ENCODE assay signal across 17 cellular contexts in genomic region chr1:51615780-51616291, GRCh38. TPM values are rescaled to one million over a fixed set of nuclear protein-coding genes. Genes with fewer than 3 reads are reported as not detected.
DNase-seq lines count a peak whose midpoint lies in the region; ATAC-seq and TF ChIP-seq lines count a peak whose summit lies in the region.
"Had no signal": no experiment of that assay in that cellular context is flagged by ENCODE, and none has a peak within 500 bp of the region (broad histone marks: within the 10 kb centered on the region; RNA-seq: fewer than 3 reads in every experiment).

No MANE protein-coding gene starts in this region.

- no peaks in the 10 kb centered on the region for H3K9me3 Mint-ChIP-seq in natural killer cell
- H3K9me3 Mint-ChIP-seq in natural killer cell treated with Interleukin-12 subunit alpha and Interleukin-12 subunit beta and Interleukin-15 and Interleukin-18, amount 100 ng/mL, for 72 hours: no peaks in the 10 kb centered on the region
- no peaks in the 10 kb centered on the region for H3K9me3 Mint-ChIP-seq in naive thymus-derived CD4-positive, alpha-beta T cell
- H3K9me3 Mint-ChIP-seq: mesothelial cell of epicardium had no signal

- no peak overlapping the region for H3K27ac ChIP-seq in naive thymus-derived CD4-positive, alpha-beta T cell (ENCODE audit: low read depth, low read length)
- peak overlapping the region; percentile 93 for H3K27ac ChIP-seq in vagina
- H3K27ac ChIP-seq in stomach: no peak overlapping the region
- no peak overlapping the region for H3K27ac ChIP-seq in brain microvascular endothelial cell
- H3K27ac ChIP-seq: HL-60 had no signal

- no peak overlapping the region for H3K27ac Mint-ChIP-seq in natural killer cell
- no peak overlapping the region for H3K27ac Mint-ChIP-seq in natural killer cell treated with Interleukin-12 subunit alpha and Interleukin-12 subunit beta and Interleukin-15 and Interleukin-18, amount 100 ng/mL, for 72 hours
- peak overlapping the region; percentile 96 for H3K27ac Mint-ChIP-seq in T-helper 17 cell
- H3K27ac Mint-ChIP-seq in naive thymus-derived CD4-positive, alpha-beta T cell: peak overlapping the region in 2 of 9 donors; percentile 70 to 97

- POLR2A ChIA-PET in naive thymus-derived CD4-positive, alpha-beta T cell (lab: Charles Lee): interaction anchor here (0.6 kb wide), 1 partner anchor 50 kb away, joined by 3 read pairs; no protein-coding TSS in a partner anchor

- TF ChIP-seq CTCF in natural killer cell (IDR thresholded peaks at IDR 0.05): no peak
- no peak for TF ChIP-seq CTCF in vagina (IDR thresholded peaks at IDR 0.05)
- no peak for TF ChIP-seq CTCF in stomach (IDR thresholded peaks at IDR 0.05)
- no peak for TF ChIP-seq CTCF in brain microvascular endothelial cell (IDR thresholded peaks at IDR 0.05; ENCODE audit: low read depth, low read length, missing control alignments)

- TF ChIP-seq POLR2A in vagina (IDR thresholded peaks at IDR 0.05) (no peak), stomach (IDR thresholded peaks at IDR 0.05) (no peak)

- in situ Hi-C loops in brain microvascular endothelial cell (cut with HindIII; ENCODE audit: low pct_ligation_motif_present, low sequenced_read_pairs): no loop called here

- CTCF ChIA-PET in naive thymus-derived CD4-positive, alpha-beta T cell (lab: Charles Lee): no interaction called here

- H3K4me1 ChIP-seq in naive thymus-derived CD4-positive, alpha-beta T cell (ENCODE audit: control insufficient read depth in 2 of 2, insufficient read depth in 2 of 2, low read length in 2 of 2): peaks cover 6 to 15% of the 10 kb centered on the region in 2 donors
- H3K4me1 ChIP-seq in vagina (peaks cover 39% of the 10 kb centered on the region), stomach (peaks cover 24 to 68% (median 36%) of the 10 kb centered on the region in 4 donors)

- intact Hi-C loops in natural killer cell (cut with micrococcal nuclease): no loop called here
- intact Hi-C loops in naive thymus-derived CD4-positive, alpha-beta T cell (cut with micrococcal nuclease): loop anchor here (2.0 to 5.0 kb wide), 7 partner anchors 47 to 786 kb away; partner anchors contain the start of genes RNF11 (in 2 of the 2), CC2D1B (in 1 of the 2), KTI12 (in 1 of the 2) and NRDC (in 1 of the 2)
- intact Hi-C loops in vagina (cut with DNase I): no loop called here
- intact Hi-C loops in stomach (cut with DNase I; ENCODE audit: low total_unique reads): no loop called here

- no peaks in the 10 kb centered on the region for H3K9me3 ChIP-seq in T-helper 17 cell (ENCODE audit: control insufficient read depth, low read length, poor library complexity, severe bottlenecking)
- H3K9me3 ChIP-seq in naive thymus-derived CD4-positive, alpha-beta T cell (ENCODE audit: control insufficient read depth in 2 of 3, low read length in 3 of 3): no peaks in the 10 kb centered on the region
- no peaks in the 10 kb centered on the region for H3K9me3 ChIP-seq in vagina
- no peaks in the 10 kb centered on the region for H3K9me3 ChIP-seq in stomach
- H3K9me3 ChIP-seq: Peyer's patch had no signal

- no peaks in the 10 kb centered on the region for H3K27me3 ChIP-seq in naive thymus-derived CD4-positive, alpha-beta T cell (ENCODE audit: control insufficient read depth in 2 of 2, insufficient read depth in 2 of 2, low read length in 2 of 2)
- no peaks in the 10 kb centered on the region for H3K27me3 ChIP-seq in vagina
- no peaks in the 10 kb centered on the region for H3K27me3 ChIP-seq in stomach
- no peaks in the 10 kb centered on the region for H3K27me3 ChIP-seq in brain microvascular endothelial cell (replicated peaks)
- H3K27me3 ChIP-seq: Peyer's patch had no signal

- H3K4me1 Mint-ChIP-seq in natural killer cell (peaks cover 15 to 20% of the 10 kb centered on the region in 2 donors), T-helper 17 cell (peaks cover 33% of the 10 kb centered on the region)
- peaks cover 19 to 23% of the 10 kb centered on the region in 2 donors for H3K4me1 Mint-ChIP-seq in natural killer cell treated with Interleukin-12 subunit alpha and Interleukin-12 subunit beta and Interleukin-15 and Interleukin-18, amount 100 ng/mL, for 72 hours (ENCODE audit: low read depth in 2 of 2)
- H3K4me1 Mint-ChIP-seq in naive thymus-derived CD4-positive, alpha-beta T cell: peaks cover 16 to 50% (median 42%) of the 10 kb centered on the region in 7 donors

- DNase-seq in natural killer cell (no peak), T-helper 17 cell (no peak), vagina (ENCODE audit: extremely low spot score in 2 of 2) (no peak), stomach (no peak), brain microvascular endothelial cell (no peak)
- no peak for DNase-seq in natural killer cell treated with Interleukin-12 subunit alpha and Interleukin-12 subunit beta and Interleukin-15 and Interleukin-18, amount 100 ng/mL, for 72 hours (ENCODE audit: low spot score)
- no peak for DNase-seq in naive thymus-derived CD4-positive, alpha-beta T cell
- DNase-seq: anterior cingulate cortex; DMS 273 treated with DMSO at 0.1 percent for 48 hours; NCI-H1105; NCI-H2107; NCI-H526; Peyer's patch; stimulated activated CD4-positive, alpha-beta T cell treated with anti-CD3 and anti-CD28 coated beads, Interleukin-2, amount 100 ng/mL, for 24 hours had no signal

- peaks cover 10 to 13% of the 10 kb centered on the region in 2 donors for H3K27me3 Mint-ChIP-seq in natural killer cell (ENCODE audit: low read depth in 2 of 2)
- peaks cover 12 to 13% of the 10 kb centered on the region in 2 donors for H3K27me3 Mint-ChIP-seq in natural killer cell treated with Interleukin-12 subunit alpha and Interleukin-12 subunit beta and Interleukin-15 and Interleukin-18, amount 100 ng/mL, for 72 hours
- H3K27me3 Mint-ChIP-seq in T-helper 17 cell: peaks cover 17% of the 10 kb centered on the region
- peaks cover 0 to 10% (median 5%) of the 10 kb centered on the region in 5 donors for H3K27me3 Mint-ChIP-seq in naive thymus-derived CD4-positive, alpha-beta T cell

- H3K4me3 ChIP-seq in naive thymus-derived CD4-positive, alpha-beta T cell (ENCODE audit: low read length): peak overlapping the region; percentile 31
- H3K4me3 ChIP-seq in vagina (no peak overlapping the region), stomach (no peak overlapping the region), brain microvascular endothelial cell (ENCODE audit: low read depth, low read length) (no peak overlapping the region)

- 84 to 94% (median 89%) methylated on average over 8 to 10 of the region's 10 CpGs for WGBS in stomach, 5 donors

- TF ChIP-seq EP300 in stomach (IDR thresholded peaks at IDR 0.05): no peak

- H3K36me3 ChIP-seq in naive thymus-derived CD4-positive, alpha-beta T cell (ENCODE audit: control insufficient read depth in 2 of 3, insufficient read depth in 3 of 3, low read length in 3 of 3): peaks cover 0 to 3% (median 0%) of the 10 kb centered on the region in 3 experiments
- H3K36me3 ChIP-seq in vagina (no peaks in the 10 kb centered on the region), stomach (no peaks in the 10 kb centered on the region), brain microvascular endothelial cell (replicated peaks) (no peaks in the 10 kb centered on the region)
- H3K36me3 ChIP-seq: Peyer's patch had no signal

- H3K36me3 Mint-ChIP-seq in natural killer cell: no peaks in the 10 kb centered on the region
- no peaks in the 10 kb centered on the region for H3K36me3 Mint-ChIP-seq in natural killer cell treated with Interleukin-12 subunit alpha and Interleukin-12 subunit beta and Interleukin-15 and Interleukin-18, amount 100 ng/mL, for 72 hours
- H3K36me3 Mint-ChIP-seq in T-helper 17 cell (ENCODE audit: low read depth): peaks cover 10% of the 10 kb centered on the region
- H3K36me3 Mint-ChIP-seq in naive thymus-derived CD4-positive, alpha-beta T cell: peaks cover 0 to 11% (median 0%) of the 10 kb centered on the region in 5 donors
- H3K36me3 Mint-ChIP-seq: mesothelial cell of epicardium had no signal

- H3K4me3 Mint-ChIP-seq in natural killer cell (peak overlapping the region; percentile 3), T-helper 17 cell (no peak overlapping the region)
- H3K4me3 Mint-ChIP-seq in natural killer cell treated with Interleukin-12 subunit alpha and Interleukin-12 subunit beta and Interleukin-15 and Interleukin-18, amount 100 ng/mL, for 72 hours: no peak overlapping the region
- H3K4me3 Mint-ChIP-seq in naive thymus-derived CD4-positive, alpha-beta T cell: peak overlapping the region in 7 of 10 donors; percentile 58 to 100 (median 99)

- ATAC-seq in natural killer cell: no peak
- ATAC-seq in natural killer cell treated with Interleukin-12 subunit alpha and Interleukin-12 subunit beta and Interleukin-15 and Interleukin-18, amount 100 ng/mL, for 72 hours: no peak
- ATAC-seq in T-helper 17 cell: no peak
- ATAC-seq in naive thymus-derived CD4-positive, alpha-beta T cell: no peak
- no peak for ATAC-seq in HG02884 (IDR thresholded peaks at IDR 0.05; ENCODE audit: unreplicated experiment)

RNA-seq across cellular contexts. Expression of gene OSBPL9, which starts 1.1 kb away (rescaled TPM):
- 10 to 100 TPM; 53.0 to 72.6 (median 62.0) TPM for total RNA-seq in natural killer cell
- 10 to 100 TPM; 55.6 to 55.7 TPM for total RNA-seq in natural killer cell treated with Interleukin-12 subunit alpha and Interleukin-12 subunit beta and Interleukin-15 and Interleukin-18, amount 100 ng/mL, for 72 hours
- 10 to 100 TPM; 47.3 to 49.2 TPM for total RNA-seq in T-helper 17 cell
- total RNA-seq in naive thymus-derived CD4-positive, alpha-beta T cell: 10 to 100 TPM; 44.5 to 56.9 (median 46.6) TPM
- 10 to 100 TPM; 45.6 to 63.2 TPM for polyA plus RNA-seq in naive thymus-derived CD4-positive, alpha-beta T cell
- total RNA-seq in vagina: 72.2 TPM
- total RNA-seq in stomach: 100 to 1,000 TPM in 4 of 5 donors, 10 to 100 TPM in 1; 29.8 to 461 (median 202) TPM
- polyA plus RNA-seq in stomach: 10 to 100 TPM; 30.9 to 72.2 (median 52.2) TPM

Comparison
In these comparisons a context has a peak if more than half of its experiments do, and no peak if none do; other contexts are left out.
1. H3K4me3 Mint-ChIP-seq: peak in natural killer cell (single experiment) and naive thymus-derived CD4-positive, alpha-beta T cell (7 of 10); none in natural killer cell treated with Interleukin-12 subunit alpha and Interleukin-12 subunit beta and Interleukin-15 and Interleukin-18, amount 100 ng/mL, for 72 hours (single experiment) and T-helper 17 cell (single experiment).
2. intact Hi-C loops: an anchor here in naive thymus-derived CD4-positive, alpha-beta T cell (2.0 to 5.0 kb wide); none called in natural killer cell, vagina and stomach.